In genomic region chr7:15400440-15400839, GRCh38 we compare ENCODE assay signal across 29 cellular contexts.
"Had no signal": no experiment of that assay in that cellular context is flagged by ENCODE, and none has a peak within 500 bp of the region (broad histone marks: within the 10 kb centered on the region; RNA-seq: fewer than 3 reads in every experiment).

No MANE protein-coding gene starts in this region.

- H3K4me1 ChIP-seq: ascending aorta, breast epithelium, colonic mucosa, esophagus squamous epithelium had no signal

- H3K9me3 ChIP-seq: ascending aorta, breast epithelium, colonic mucosa had no signal

- H3K4me3 ChIP-seq: ascending aorta, breast epithelium, cardiac muscle cell, colonic mucosa, esophagus squamous epithelium had no signal

- H3K36me3 ChIP-seq: ascending aorta, breast epithelium, cardiac muscle cell, colonic mucosa, esophagus squamous epithelium, WERI-Rb-1 had no signal

- H3K27ac ChIP-seq: ascending aorta, breast epithelium, cardiac muscle cell, colonic mucosa, epithelial cell of prostate, esophagus squamous epithelium, WERI-Rb-1 had no signal

- ATAC-seq: activated CD4-positive, CD25-positive, alpha-beta regulatory T cell treated with anti-CD3 and anti-CD28 coated beads, Interleukin-2, amount 50 U/mL, for 24 hours; activated naive CD4-positive, alpha-beta T cell treated with anti-CD3 and anti-CD28 coated beads, Interleukin-2, amount 50 U/mL, for 72 hours; activated T-cell treated with anti-CD3 and anti-CD28 coated beads, Interleukin-2, amount 50 U/mL, for 72 hours; T-helper 17 cell had no signal

- DNase-seq: activated B cell treated with CpG ODN at 0.5 μM for 24 hours; activated CD4-positive, alpha-beta memory T cell treated with anti-CD3 and anti-CD28 coated beads, Interleukin-2, amount 10 ng/mL, durations not matched to agents 7 days and 5 days; activated CD4-positive, alpha-beta T cell treated with anti-CD3 and anti-CD28 coated beads for 48 hours; activated CD8-positive, alpha-beta memory T cell treated with anti-CD3 and anti-CD28 coated beads, Interleukin-2, amount 50 U/mL, for 48 hours; activated gamma-delta T cell; activated naive CD4-positive, alpha-beta T cell; activated naive CD4-positive, alpha-beta T cell treated with anti-CD3 and anti-CD28 coated beads, Interleukin-2, amount 10 ng/mL, durations not matched to agents 7 days and 5 days; activated naive CD8-positive, alpha-beta T cell treated with anti-CD3 and anti-CD28 coated beads, Interleukin-2, amount 10 ng/mL, durations not matched to agents 7 days and 5 days; activated T-cell treated with anti-CD3 and anti-CD28 coated beads for 4 hours; activated T-cell treated with anti-CD3 and anti-CD28 coated beads, Interleukin-2, amount 50 U/mL, for 24 hours; activated T-cell treated with anti-CD3 and anti-CD28 coated beads, Interleukin-2, amount 50 U/mL, for 72 hours; central memory CD4-positive, alpha-beta T cell; cerebellar nuclear complex; colonic mucosa; effector CD8-positive, alpha-beta T cell; esophagus squamous epithelium; foreskin fibroblast; head of caudate nucleus; T-helper 17 cell; T1000; WERI-Rb-1 had no signal

- FAIRE-seq: endometrium, endothelial cell of umbilical vein had no signal

- H3K27me3 ChIP-seq: ascending aorta, breast epithelium, cardiac muscle cell, colonic mucosa, esophagus squamous epithelium had no signal
